ENCODE assay signal across 24 cellular contexts in genomic region chr16:85989376-85989775, GRCh38.
A peak's percentile ranks its signal among the peaks of the same experiment; 100 is the strongest.
DNase-seq lines count a peak whose midpoint lies in the region; ATAC-seq and TF ChIP-seq lines count a peak whose summit lies in the region.
"Had no signal": no experiment of that assay in that cellular context is flagged by ENCODE, and none has a peak within 500 bp of the region (broad histone marks: within the 10 kb centered on the region; RNA-seq: fewer than 3 reads in every experiment).

No MANE protein-coding gene starts in this region.

- CTCF ChIA-PET in activated naive CD4-positive, alpha-beta T cell treated with anti-CD3 and anti-CD28 coated beads, Interleukin-2, amount 10 ng/mL, durations not matched to agents 7 days and 5 days (lab: Charles Lee) = interaction anchor here (0.9 to 8.3 kb wide), 7 partner anchors 10 to 188 kb away, joined by 3 to 234 read pairs (median 4); no protein-coding TSS in a partner anchor

- no peaks in the 10 kb centered on the region for H3K36me3 Mint-ChIP-seq in activated naive CD4-positive, alpha-beta T cell treated with anti-CD3 and anti-CD28 coated beads, Interleukin-2, amount 50 U/mL, for 24 hours
- H3K36me3 Mint-ChIP-seq in activated naive CD4-positive, alpha-beta T cell treated with anti-CD3 and anti-CD28 coated beads, Interleukin-2, amount 10 ng/mL, durations not matched to agents 7 days and 5 days = no peaks in the 10 kb centered on the region
- H3K36me3 Mint-ChIP-seq in activated naive CD8-positive, alpha-beta T cell treated with anti-CD3 and anti-CD28 coated beads, Interleukin-2, amount 50 U/mL, for 24 hours (ENCODE audit: low read depth) = no peaks in the 10 kb centered on the region
- no peaks in the 10 kb centered on the region for H3K36me3 Mint-ChIP-seq in stimulated activated naive B cell treated with anti-CD40 and anti-IgM and Interleukin-4, amounts not matched to agents 10 μg/mL and 1 μg/mL and 100 μg/mL, for 72 hours
- H3K36me3 Mint-ChIP-seq: CD4-positive, CD25-positive, alpha-beta regulatory T cell had no signal

- no peaks in the 10 kb centered on the region for H3K9me2 ChIP-seq in MM.1S (replicated peaks; ENCODE audit: insufficient read depth, low read length)

- DNase-seq in activated naive CD4-positive, alpha-beta T cell treated with anti-CD3 and anti-CD28 coated beads, Interleukin-2, amount 10 ng/mL, durations not matched to agents 7 days and 5 days = no peak
- DNase-seq in MM.1S = no peak
- DNase-seq in activated naive CD8-positive, alpha-beta T cell treated with anti-CD3 and anti-CD28 coated beads, Interleukin-2, amount 50 U/mL, for 24 hours = no peak
- DNase-seq in stimulated activated naive B cell treated with anti-CD40 and anti-IgM and Interleukin-4, amounts not matched to agents 10 μg/mL and 1 μg/mL and 100 μg/mL, for 72 hours = no peak
- no peak for DNase-seq in hepatic stellate cell (ENCODE audit: low spot score)
- DNase-seq in activated CD8-positive, alpha-beta memory T cell treated with anti-CD3 and anti-CD28 coated beads for 24 hours = no peak
- DNase-seq: amniotic stem cell; effector memory CD4-positive, alpha-beta T cell; EL; foreskin fibroblast; heart left ventricle; NCI-H1417; NCI-H2081 treated with DMSO at 0.1 percent for 48 hours; NCI-H446; occipital lobe; Right ventricle myocardium superior; T1000; testis had no signal

- H3K27me3 Mint-ChIP-seq in activated naive CD4-positive, alpha-beta T cell treated with anti-CD3 and anti-CD28 coated beads, Interleukin-2, amount 50 U/mL, for 24 hours = no peaks in the 10 kb centered on the region
- peaks cover 1% of the 10 kb centered on the region for H3K27me3 Mint-ChIP-seq in activated naive CD4-positive, alpha-beta T cell treated with anti-CD3 and anti-CD28 coated beads, Interleukin-2, amount 10 ng/mL, durations not matched to agents 7 days and 5 days
- peaks cover under 1% of the 10 kb centered on the region for H3K27me3 Mint-ChIP-seq in activated naive CD8-positive, alpha-beta T cell treated with anti-CD3 and anti-CD28 coated beads, Interleukin-2, amount 50 U/mL, for 24 hours
- H3K27me3 Mint-ChIP-seq in stimulated activated naive B cell treated with anti-CD40 and anti-IgM and Interleukin-4, amounts not matched to agents 10 μg/mL and 1 μg/mL and 100 μg/mL, for 72 hours = no peaks in the 10 kb centered on the region

- no peaks in the 10 kb centered on the region for H3K4me1 ChIP-seq in MM.1S (ENCODE audit: low read length)
- H3K4me1 ChIP-seq: testis had no signal

- peak overlapping the region; percentile 78 for H3K4me3 Mint-ChIP-seq in activated naive CD4-positive, alpha-beta T cell treated with anti-CD3 and anti-CD28 coated beads, Interleukin-2, amount 50 U/mL, for 24 hours
- no peak overlapping the region for H3K4me3 Mint-ChIP-seq in activated naive CD4-positive, alpha-beta T cell treated with anti-CD3 and anti-CD28 coated beads, Interleukin-2, amount 10 ng/mL, durations not matched to agents 7 days and 5 days
- H3K4me3 Mint-ChIP-seq in activated naive CD8-positive, alpha-beta T cell treated with anti-CD3 and anti-CD28 coated beads, Interleukin-2, amount 50 U/mL, for 24 hours = peak overlapping the region; percentile 62
- H3K4me3 Mint-ChIP-seq in stimulated activated naive B cell treated with anti-CD40 and anti-IgM and Interleukin-4, amounts not matched to agents 10 μg/mL and 1 μg/mL and 100 μg/mL, for 72 hours = peak overlapping the region; percentile 71 to 76
- H3K4me3 Mint-ChIP-seq: GM23338 had no signal

- H3K79me2 ChIP-seq in MM.1S (ENCODE audit: low read length) = no peaks in the 10 kb centered on the region

- no peak for TF ChIP-seq CTCF in MM.1S (IDR thresholded peaks at IDR 0.05; ENCODE audit: low read length)

- H3K36me3 ChIP-seq in MM.1S (replicated peaks; ENCODE audit: insufficient read depth, low read length) = no peaks in the 10 kb centered on the region
- H3K36me3 ChIP-seq: heart left ventricle, vagina had no signal

- no peak overlapping the region for H2AFZ ChIP-seq in MM.1S (ENCODE audit: low read length)
- H2AFZ ChIP-seq: GM23338 had no signal

- no peak overlapping the region for H3K9ac ChIP-seq in MM.1S (ENCODE audit: low read length)

- H3K9me3 ChIP-seq in MM.1S (replicated peaks; ENCODE audit: insufficient read depth, low read length) = no peaks in the 10 kb centered on the region
- H3K9me3 ChIP-seq: heart left ventricle, testis, vagina had no signal

- peaks cover 4% of the 10 kb centered on the region for H3K9me3 Mint-ChIP-seq in activated naive CD4-positive, alpha-beta T cell treated with anti-CD3 and anti-CD28 coated beads, Interleukin-2, amount 50 U/mL, for 24 hours
- no peaks in the 10 kb centered on the region for H3K9me3 Mint-ChIP-seq in activated naive CD4-positive, alpha-beta T cell treated with anti-CD3 and anti-CD28 coated beads, Interleukin-2, amount 10 ng/mL, durations not matched to agents 7 days and 5 days
- no peaks in the 10 kb centered on the region for H3K9me3 Mint-ChIP-seq in activated naive CD8-positive, alpha-beta T cell treated with anti-CD3 and anti-CD28 coated beads, Interleukin-2, amount 50 U/mL, for 24 hours
- peaks cover 4 to 6% of the 10 kb centered on the region in 2 donors for H3K9me3 Mint-ChIP-seq in stimulated activated naive B cell treated with anti-CD40 and anti-IgM and Interleukin-4, amounts not matched to agents 10 μg/mL and 1 μg/mL and 100 μg/mL, for 72 hours
- H3K9me3 Mint-ChIP-seq: CD4-positive, CD25-positive, alpha-beta regulatory T cell; GM23338 had no signal

- peaks cover 77% of the 10 kb centered on the region for H3K4me1 Mint-ChIP-seq in activated naive CD4-positive, alpha-beta T cell treated with anti-CD3 and anti-CD28 coated beads, Interleukin-2, amount 50 U/mL, for 24 hours
- H3K4me1 Mint-ChIP-seq in activated naive CD4-positive, alpha-beta T cell treated with anti-CD3 and anti-CD28 coated beads, Interleukin-2, amount 10 ng/mL, durations not matched to agents 7 days and 5 days = peaks cover 44% of the 10 kb centered on the region
- peaks cover 87% of the 10 kb centered on the region for H3K4me1 Mint-ChIP-seq in activated naive CD8-positive, alpha-beta T cell treated with anti-CD3 and anti-CD28 coated beads, Interleukin-2, amount 50 U/mL, for 24 hours
- H3K4me1 Mint-ChIP-seq in stimulated activated naive B cell treated with anti-CD40 and anti-IgM and Interleukin-4, amounts not matched to agents 10 μg/mL and 1 μg/mL and 100 μg/mL, for 72 hours = peaks cover 72 to 88% of the 10 kb centered on the region in 2 donors
- H3K4me1 Mint-ChIP-seq: GM23338 had no signal

- H3K27me3 ChIP-seq in MM.1S (replicated peaks; ENCODE audit: insufficient read depth, low read length) = peaks cover 74% of the 10 kb centered on the region
- H3K27me3 ChIP-seq: testis, vagina had no signal

- ATAC-seq in activated naive CD8-positive, alpha-beta T cell treated with anti-CD3 and anti-CD28 coated beads, Interleukin-2, amount 50 U/mL, for 24 hours = no peak
- ATAC-seq in stimulated activated naive B cell treated with anti-CD40 and anti-IgM and Interleukin-4, amounts not matched to agents 10 μg/mL and 1 μg/mL and 100 μg/mL, for 72 hours (replicated peaks) = no peak
- ATAC-seq in HG03469 (IDR thresholded peaks at IDR 0.05; ENCODE audit: unreplicated experiment) = no peak
- ATAC-seq: GM23338, heart left ventricle, K562 had no signal

- peak overlapping the region; percentile 68; the same call in 1 of the 2 replicates for H3K4me2 ChIP-seq in MM.1S (ENCODE audit: low read depth, low read length)
- H3K4me2 ChIP-seq: GM23338 had no signal

- H3K4me3 ChIP-seq in MM.1S (ENCODE audit: low read length) = no peak overlapping the region
- H3K4me3 ChIP-seq: GM23338, heart left ventricle, K562, testis, vagina had no signal

- H3F3A ChIP-seq in MM.1S (ENCODE audit: insufficient read depth, low read length) = no peaks in the 10 kb centered on the region

- no peaks in the 10 kb centered on the region for H4K20me1 ChIP-seq in MM.1S (ENCODE audit: insufficient read depth, low read length)

- peak overlapping the region; percentile 99 for H3K27ac Mint-ChIP-seq in activated naive CD4-positive, alpha-beta T cell treated with anti-CD3 and anti-CD28 coated beads, Interleukin-2, amount 50 U/mL, for 24 hours
- H3K27ac Mint-ChIP-seq in activated naive CD4-positive, alpha-beta T cell treated with anti-CD3 and anti-CD28 coated beads, Interleukin-2, amount 10 ng/mL, durations not matched to agents 7 days and 5 days = no peak overlapping the region
- peak overlapping the region; percentile 93 for H3K27ac Mint-ChIP-seq in activated naive CD8-positive, alpha-beta T cell treated with anti-CD3 and anti-CD28 coated beads, Interleukin-2, amount 50 U/mL, for 24 hours
- H3K27ac Mint-ChIP-seq in stimulated activated naive B cell treated with anti-CD40 and anti-IgM and Interleukin-4, amounts not matched to agents 10 μg/mL and 1 μg/mL and 100 μg/mL, for 72 hours = peak overlapping the region; percentile 91
- H3K27ac Mint-ChIP-seq: GM23338 had no signal

- H3K27ac ChIP-seq in MM.1S (ENCODE audit: low read length) = no peak overlapping the region
- H3K27ac ChIP-seq: heart left ventricle, testis, vagina had no signal
